ENCODE assay signal across 12 cellular contexts in genomic region chr4:98181815-98182214, GRCh38. TPM values are rescaled to one million over a fixed set of nuclear protein-coding genes. Genes with fewer than 3 reads are reported as not detected.
DNase-seq lines count a peak whose midpoint lies in the region; ATAC-seq and TF ChIP-seq lines count a peak whose summit lies in the region.
"Had no signal": no experiment of that assay in that cellular context is flagged by ENCODE, and none has a peak within 500 bp of the region (broad histone marks: within the 10 kb centered on the region; RNA-seq: fewer than 3 reads in every experiment).

No MANE protein-coding gene starts in this region.

- H3K23ac ChIP-seq in mesenchymal stem cell (ENCODE audit: low read length in 2 of 2) = no peak overlapping the region

- no peak overlapping the region for H3K9ac ChIP-seq in mammary epithelial cell (ENCODE audit: insufficient read depth, low read length)
- no peak overlapping the region for H3K9ac ChIP-seq in mesenchymal stem cell (ENCODE audit: low read length)

- H2BK120ac ChIP-seq in mesenchymal stem cell (ENCODE audit: low read depth, low read length) = no peak overlapping the region

- H4K8ac ChIP-seq in mesenchymal stem cell (ENCODE audit: low read length) = no peak overlapping the region

- H3K9me3 ChIP-seq in mammary epithelial cell (replicated peaks; ENCODE audit: insufficient read depth, low read length) (no peaks in the 10 kb centered on the region), mesenchymal stem cell (ENCODE audit: control insufficient read depth, low read length) (no peaks in the 10 kb centered on the region), ovary (no peaks in the 10 kb centered on the region)
- H3K9me3 ChIP-seq: adrenal gland, stomach had no signal

- DNase-seq in mammary epithelial cell (peak; percentile 47), mesenchymal stem cell (peak; percentile 20), ovary (no peak)
- DNase-seq: adrenal gland, endodermal cell, HFFc6, stomach had no signal

- H2BK15ac ChIP-seq in mesenchymal stem cell (ENCODE audit: low read depth, poor library complexity, severe bottlenecking) = no peak overlapping the region

- no peak overlapping the region for H3K14ac ChIP-seq in mesenchymal stem cell (ENCODE audit: low read length in 2 of 2)

- no peaks in the 10 kb centered on the region for H4K20me1 ChIP-seq in mammary epithelial cell (ENCODE audit: insufficient read depth, low read length)

- no peaks in the 10 kb centered on the region for H3K79me2 ChIP-seq in mammary epithelial cell (ENCODE audit: insufficient read depth, low read length)

- H2AFZ ChIP-seq in mammary epithelial cell (ENCODE audit: low read depth, low read length) (no peak overlapping the region), mesenchymal stem cell (ENCODE audit: low read depth, low read length) (no peak overlapping the region)

- H3K36me3 ChIP-seq in mammary epithelial cell (ENCODE audit: insufficient read depth, low read length) (no peaks in the 10 kb centered on the region), mesenchymal stem cell (ENCODE audit: control insufficient read depth in 1 of 2, insufficient read depth in 2 of 2, low read depth in 1 of 2, low read length in 2 of 2) (no peaks in the 10 kb centered on the region), ovary (no peaks in the 10 kb centered on the region)
- H3K36me3 ChIP-seq: adrenal gland, stomach had no signal

- in situ Hi-C loops in mammary epithelial cell (cut with MboI; ENCODE audit: low sequenced_read_pairs in 2 of 2) = no loop called here

- H3K4me2 ChIP-seq in mammary epithelial cell (ENCODE audit: insufficient read depth, low read depth, low read length) (no peak overlapping the region), mesenchymal stem cell (ENCODE audit: low read length, poor library complexity, severe bottlenecking) (no peak overlapping the region)

- BruUV-seq in mammary epithelial cell (replicated peaks; lab: Mats Ljungman, UMichigan) = no TSS peak

- CTCF ChIA-PET in mammary epithelial cell (lab: Charles Lee; ENCODE audit: low non-redundant PET) = no interaction called here

- no peaks in the 10 kb centered on the region for H3K79me1 ChIP-seq in mesenchymal stem cell (replicated peaks; ENCODE audit: low read length, poor library complexity, severe bottlenecking)

- H2BK5ac ChIP-seq in mesenchymal stem cell (ENCODE audit: low read depth, low read length, poor library complexity, severe bottlenecking) = no peak overlapping the region

- H3K18ac ChIP-seq in mesenchymal stem cell (ENCODE audit: low read depth in 1 of 2, low read length in 2 of 2) = no peak overlapping the region

- H3K4me3 ChIP-seq in mammary epithelial cell (replicated peaks in 1 of 3; ENCODE audit: insufficient read depth in 1 of 3, low read depth in 2 of 3, low read length in 3 of 3) (no peak overlapping the region), mesenchymal stem cell (ENCODE audit: insufficient read depth in 1 of 2, low read depth in 1 of 2, low read length in 2 of 2) (no peak overlapping the region), ovary (no peak overlapping the region)
- H3K4me3 ChIP-seq: adrenal gland, stomach had no signal

- TF ChIP-seq EP300 in ovary (IDR thresholded peaks at IDR 0.05) = no peak

- intact Hi-C loops in mammary epithelial cell (cut with micrococcal nuclease) (no loop called here), ovary (cut with DNase I) (no loop called here)

- no peak overlapping the region for H3K27ac ChIP-seq in mammary epithelial cell (ENCODE audit: insufficient read depth, low read depth, low read length)
- H3K27ac ChIP-seq in mesenchymal stem cell (ENCODE audit: low read length, poor library complexity, severe bottlenecking) = no peak overlapping the region
- no peak overlapping the region for H3K27ac ChIP-seq in ovary
- H3K27ac ChIP-seq: adrenal gland, stomach had no signal

- H4K91ac ChIP-seq in mesenchymal stem cell (ENCODE audit: low read length) = no peak overlapping the region

- TF ChIP-seq POLR2A in ovary (IDR thresholded peaks at IDR 0.05) = no peak

- WGBS in mammary epithelial cell (ENCODE audit: low coverage, missing lambda C conversion rate) = 64% methylated on average over 3 of the region's 3 CpGs
- 73% methylated on average over 3 of the region's 3 CpGs for WGBS in mesenchymal stem cell
- WGBS in ovary, 3 donors = 56 to 70% (median 56%) methylated on average over 3 of the region's 3 CpGs

- H3K4ac ChIP-seq in mesenchymal stem cell (ENCODE audit: low read depth in 1 of 2, low read length in 2 of 2) = no peak overlapping the region

- H3K4me1 ChIP-seq in mammary epithelial cell (ENCODE audit: insufficient read depth, low read length) = no peaks in the 10 kb centered on the region
- H3K4me1 ChIP-seq in mesenchymal stem cell (ENCODE audit: control insufficient read depth, insufficient read depth, low read depth, low read length) = no peaks in the 10 kb centered on the region
- no peaks in the 10 kb centered on the region for H3K4me1 ChIP-seq in ovary (ENCODE audit: insufficient read depth)
- H3K4me1 ChIP-seq: adrenal gland, stomach had no signal

- TF ChIP-seq CTCF in mammary epithelial cell (conservative IDR thresholded peaks at IDR 0.05 in 1 of 2, IDR thresholded peaks at IDR 0.05 in 1 of 2; ENCODE audit: extremely low read depth in 1 of 2, insufficient read depth in 1 of 2, low read depth in 1 of 2, low read length in 2 of 2) = no peak
- TF ChIP-seq CTCF in ovary (IDR thresholded peaks at IDR 0.05) = no peak

- H2BK12ac ChIP-seq in mesenchymal stem cell (ENCODE audit: low read length in 2 of 2) = no peak overlapping the region

- ATAC-seq in GM18519 (IDR thresholded peaks at IDR 0.05; ENCODE audit: low FRiP score, unreplicated experiment) (peak; percentile 56), HG03442 (IDR thresholded peaks at IDR 0.05; ENCODE audit: unreplicated experiment) (peak; percentile 65), GM18858 (IDR thresholded peaks at IDR 0.05; ENCODE audit: unreplicated experiment) (no peak), GM19324 (IDR thresholded peaks at IDR 0.05; ENCODE audit: low FRiP score, unreplicated experiment) (no peak)

- H2AK5ac ChIP-seq in mesenchymal stem cell (ENCODE audit: low read length, severe bottlenecking) = no peak overlapping the region

- dilution Hi-C loops in mammary epithelial cell (cut with HindIII; ENCODE audit: low sequenced_read_pairs) = no loop called here

- H3K27me3 ChIP-seq in mammary epithelial cell (ENCODE audit: insufficient read depth, low read length) (no peaks in the 10 kb centered on the region), mesenchymal stem cell (ENCODE audit: control insufficient read depth in 1 of 2, insufficient read depth in 1 of 2, low read length in 2 of 2) (no peaks in the 10 kb centered on the region), ovary (no peaks in the 10 kb centered on the region)
- H3K27me3 ChIP-seq: adrenal gland, stomach had no signal

RNA-seq across cellular contexts. Expression of gene STPG2, which starts 38.5 kb away (rescaled TPM):
- under 1 TPM; 0.17 to 0.28 TPM for total RNA-seq in mammary epithelial cell
- 0.03 TPM for polyA plus RNA-seq in mammary epithelial cell
- not detected for polyA minus RNA-seq in mammary epithelial cell
- polyA plus RNA-seq in mesenchymal stem cell (2013, experiment 1 of 2) = not detected
- not detected for polyA plus RNA-seq in mesenchymal stem cell (2013, experiment 2 of 2)
- total RNA-seq in ovary = 1 to 10 TPM in 1 of 7 donors, under 1 TPM in 5, not detected in 1; 0.48 to 1.3 (median 0.74) TPM
- under 1 TPM; 0.06 to 0.22 TPM for polyA plus RNA-seq in ovary
- total RNA-seq: HFFc6, RPMI7951 had no signal

Comparison
In these comparisons a context has a peak if more than half of its experiments do, and no peak if none do; other contexts are left out.
1. ATAC-seq: peak in GM18519 (single experiment) and HG03442 (single experiment); none in GM18858 (single experiment) and GM19324 (single experiment).
2. DNase-seq: peak in mammary epithelial cell (single experiment) and mesenchymal stem cell (single experiment); none in ovary (0 of 5).